14 cellular contexts compared by ENCODE assay signal in genomic region chr14:20828024-20828694, GRCh38. TPM values are rescaled to one million over a fixed set of nuclear protein-coding genes. Genes with fewer than 3 reads are reported as not detected.
"Had no signal": no experiment of that assay in that cellular context is flagged by ENCODE, and none has a peak within 500 bp of the region (broad histone marks: within the 10 kb centered on the region; RNA-seq: fewer than 3 reads in every experiment).

No MANE protein-coding gene starts in this region.

RNA-seq across cellular contexts. Expression of gene RNASE1, which starts 25.5 kb away (rescaled TPM):
- total RNA-seq: activated CD4-positive, alpha-beta T cell treated with anti-CD3 and anti-CD28 coated beads, Interleukin-2, amount 10 ng/mL, durations not matched to agents 7 days and 5 days; activated CD8-positive, alpha-beta memory T cell treated with anti-CD3 and anti-CD28 coated beads for 36 hours; activated T-helper 2 cell treated with anti-CD3 and anti-CD28 coated beads, Interferon-gamma antibody, Interleukin-2, Interleukin-4, amounts not matched to agents 10 μg/mL and 5 μg/mL and 100 μg/mL, durations not matched to agents 14 hours and 24 hours and 36 hours; natural killer cell; osteocyte; T-helper 17 cell had no signal

RNA-seq across cellular contexts. Expression of gene RNASE6, which starts 47.1 kb away (rescaled TPM):
- total RNA-seq: osteocyte had no signal

RNA-seq across cellular contexts. Expression of gene EDDM3B, which starts 60.0 kb away (rescaled TPM):
- total RNA-seq: activated CD4-positive, alpha-beta T cell treated with anti-CD3 and anti-CD28 coated beads, Interleukin-2, amount 10 ng/mL, durations not matched to agents 7 days and 5 days; activated CD8-positive, alpha-beta memory T cell treated with anti-CD3 and anti-CD28 coated beads for 36 hours; activated T-helper 2 cell treated with anti-CD3 and anti-CD28 coated beads, Interferon-gamma antibody, Interleukin-2, Interleukin-4, amounts not matched to agents 10 μg/mL and 5 μg/mL and 100 μg/mL, durations not matched to agents 14 hours and 24 hours and 36 hours; adrenal gland; left lobe of liver; mucosa of gallbladder; natural killer cell; osteocyte; pulmonary artery endothelial cell; sciatic nerve; suprapubic skin; T-helper 17 cell; upper lobe of right lung had no signal
- polyA plus RNA-seq: adrenal gland, esophagus had no signal
